In the genomic region with DNA sequence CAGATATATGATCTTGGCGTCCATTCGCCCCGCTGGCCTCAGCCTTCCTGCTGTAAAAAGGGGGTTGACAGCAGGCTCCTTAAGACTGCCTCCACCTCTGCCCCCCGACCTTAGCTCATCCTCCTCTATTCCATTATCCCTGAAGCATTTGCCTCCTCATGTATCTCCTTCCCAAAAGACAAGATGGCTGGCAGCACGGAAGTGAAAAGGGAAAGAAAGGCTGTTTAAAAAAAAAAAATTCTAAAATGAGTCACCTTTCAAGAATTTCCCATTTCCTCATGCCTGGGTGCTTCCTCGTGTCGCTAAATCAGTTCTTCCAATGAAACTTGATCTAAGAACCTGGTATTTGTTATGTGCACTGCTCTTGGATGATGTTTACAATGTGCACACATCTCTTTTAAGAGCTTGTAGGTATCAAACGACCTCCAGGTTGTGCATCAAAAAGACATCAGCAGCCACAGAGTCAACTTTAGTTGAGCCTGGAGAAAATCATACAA, we compare ENCODE assay signal across 9 cellular contexts. TPM values are rescaled to one million over a fixed set of nuclear protein-coding genes. Genes with fewer than 3 reads are reported as not detected.
DNase-seq lines count a peak whose midpoint lies in the region; ATAC-seq and TF ChIP-seq lines count a peak whose summit lies in the region.
"Had no signal": no experiment of that assay in that cellular context is flagged by ENCODE, and none has a peak within 500 bp of the region (broad histone marks: within the 10 kb centered on the region; RNA-seq: fewer than 3 reads in every experiment).

No MANE protein-coding gene starts in this region.

- H3K27ac ChIP-seq in spleen = peak overlapping the region; percentile 17 to 88 (median 84)
- H3K27ac ChIP-seq: BLaER1 had no signal

- peak overlapping the region; percentile 96 for H3K9ac ChIP-seq in adipocyte (ENCODE audit: low read length)
- H3K9ac ChIP-seq: BLaER1 had no signal

- H3K27me3 ChIP-seq in adipocyte (replicated peaks; ENCODE audit: control insufficient read depth, insufficient read depth, low read length) = no peaks in the 10 kb centered on the region
- H3K27me3 ChIP-seq in spleen (replicated peaks in 1 of 7) = peaks cover 0 to 38% (median 17%) of the 10 kb centered on the region in 7 donors

- WGBS in spleen, 5 donors = 46 to 63% (median 55%) methylated on average over 8 of the region's 8 CpGs

- peak; percentile 16 for DNase-seq in NCI-H1092 treated with DMSO at 0.1 percent for 48 hours (lab: John Stamatoyannopoulos, UW)
- no peak for DNase-seq in NCI-H1092 (lab: John Stamatoyannopoulos, UW)
- peak; percentile 49 for DNase-seq in KG1 (lab: John Stamatoyannopoulos, UW)
- DNase-seq in adipocyte (ENCODE audit: low read depth) = peak; percentile 90
- DNase-seq in spleen = peak; percentile 58
- DNase-seq in globus pallidus (ENCODE audit: low spot score) = no peak

- TF ChIP-seq CTCF in spleen (IDR thresholded peaks at IDR 0.05 in 8 of 11, conservative IDR thresholded peaks at IDR 0.05 in 3 of 11) = no peak

- no peak for TF ChIP-seq POLR2A in spleen (IDR thresholded peaks at IDR 0.05)

- no peak for ATAC-seq in GM19035 (IDR thresholded peaks at IDR 0.05; ENCODE audit: unreplicated experiment)

- H3K4me1 ChIP-seq in adipocyte (ENCODE audit: control insufficient read depth, insufficient read depth, low read length) (peaks cover 23% of the 10 kb centered on the region), spleen (peaks cover 0 to 60% (median 25%) of the 10 kb centered on the region in 6 donors)
- H3K4me1 ChIP-seq: BLaER1 had no signal

- intact Hi-C loops in spleen (cut with DNase I; ENCODE audit: low total_unique reads) = no loop called here

- H3K36me3 ChIP-seq in adipocyte (ENCODE audit: control insufficient read depth, insufficient read depth, low read length, severe bottlenecking) = no peaks in the 10 kb centered on the region
- no peaks in the 10 kb centered on the region for H3K36me3 ChIP-seq in spleen

- H3K4me3 ChIP-seq in adipocyte (ENCODE audit: low read length) = peak overlapping the region; percentile 92
- peak overlapping the region; percentile 90 for H3K4me3 ChIP-seq in iPS-18c (ENCODE audit: insufficient read depth, low read depth, low read length)
- H3K4me3 ChIP-seq in spleen = peak overlapping the region in 4 of 8 donors; percentile 70 to 89 (median 82)

- H3K9me3 ChIP-seq in adipocyte (ENCODE audit: control insufficient read depth, low read length) (peaks cover 3% of the 10 kb centered on the region), iPS-18c (ENCODE audit: control insufficient read depth, insufficient read depth, low read length) (no peaks in the 10 kb centered on the region), spleen (peaks cover 1 to 11% (median 8%) of the 10 kb centered on the region in 8 donors)

RNA-seq across cellular contexts. Expression of a gene that starts 1.7 kb away (rescaled TPM):
- total RNA-seq in spleen = 10 to 100 TPM; 14.4 to 27.8 (median 20.5) TPM
- polyA plus RNA-seq in spleen = 10 to 100 TPM in 1 of 3 donors, 1 to 10 TPM in 2; 5.4 to 11.9 (median 6.4) TPM

RNA-seq across cellular contexts. Expression of a gene that starts 38.6 kb away (rescaled TPM):
- total RNA-seq in spleen = 10 to 100 TPM in 4 of 7 donors, 1 to 10 TPM in 3; 5.5 to 14.7 (median 10.7) TPM
- 1 to 10 TPM; 1.2 to 1.3 (median 1.3) TPM for polyA plus RNA-seq in spleen

RNA-seq across cellular contexts. Expression of a gene that starts 40.3 kb away (rescaled TPM):
- 10 to 100 TPM in 3 of 7 donors, 1 to 10 TPM in 4; 5.2 to 13.6 (median 9.6) TPM for total RNA-seq in spleen
- 1 to 10 TPM; 1.4 to 1.8 (median 1.7) TPM for polyA plus RNA-seq in spleen

Comparison
In these comparisons a context has a peak if more than half of its experiments do, and no peak if none do; other contexts are left out.
1. DNase-seq: peak in NCI-H1092 treated with DMSO at 0.1 percent for 48 hours (single experiment), KG1 (single experiment), adipocyte (single experiment) and spleen (single experiment); none in NCI-H1092 (single experiment) and globus pallidus (single experiment).